ENCODE assay signal across 12 cellular contexts in genomic region chr1:70706381-70707173, GRCh38.
DNase-seq lines count a peak whose midpoint lies in the region; ATAC-seq and TF ChIP-seq lines count a peak whose summit lies in the region.
"Had no signal": no experiment of that assay in that cellular context is flagged by ENCODE, and none has a peak within 500 bp of the region (broad histone marks: within the 10 kb centered on the region; RNA-seq: fewer than 3 reads in every experiment).

No MANE protein-coding gene starts in this region.

- no peak for TF ChIP-seq EP300 in sigmoid colon (IDR thresholded peaks at IDR 0.05)

- peak overlapping the region; percentile 88 for H3K4me2 ChIP-seq in GM23338

- H3K36me3 ChIP-seq in GM23338 (ENCODE audit: insufficient read depth), result no peaks in the 10 kb centered on the region
- no peaks in the 10 kb centered on the region for H3K36me3 ChIP-seq in endocrine pancreas (ENCODE audit: control insufficient read depth, insufficient read depth, low read length)
- no peaks in the 10 kb centered on the region for H3K36me3 ChIP-seq in sigmoid colon

- H3K27ac ChIP-seq in GM23338 (ENCODE audit: low read depth), result 0 out of 2 replicates have a peak overlapping the region, but pooled peaks have one; percentile 45
- H3K27ac ChIP-seq in sigmoid colon, result peak overlapping the region in 1 of 4 donors; percentile 32

- intact Hi-C loops in sigmoid colon (cut with DNase I), result no loop called here
- intact Hi-C loops in activated T-helper 2 cell treated with anti-CD3 and anti-CD28 coated beads, Interferon-gamma antibody, Interleukin-2, Interleukin-4, amounts not matched to agents 10 μg/mL and 5 μg/mL and 100 μg/mL, durations not matched to agents 14 hours and 24 hours and 36 hours (cut with micrococcal nuclease), result no loop called here

- in situ Hi-C loops in G401 (cut with HindIII; ENCODE audit: low sequenced_read_pairs), result no loop called here

- TF ChIP-seq CTCF in GM23338 (conservative IDR thresholded peaks at IDR 0.05; ENCODE audit: low read depth in 2 of 2) (no peak), sigmoid colon (IDR thresholded peaks at IDR 0.05) (no peak)

- H4K20me1 ChIP-seq in GM23338 (replicated peaks; ENCODE audit: insufficient read depth), result no peaks in the 10 kb centered on the region

- peak; percentile 98 for ATAC-seq in GM23338
- ATAC-seq in GM21576 (IDR thresholded peaks at IDR 0.05; ENCODE audit: unreplicated experiment), result no peak
- ATAC-seq: SK-N-SH treated with all-trans-retinoic acid at 6 μM for 48 hours had no signal

- H3K4me3 ChIP-seq in GM23338 (peak overlapping the region; percentile 70), endocrine pancreas (ENCODE audit: control insufficient read depth, insufficient read depth, low read length) (peak overlapping the region; percentile 51), sigmoid colon (peak overlapping the region in 3 of 4 donors; percentile 29 to 35 (median 32))
- H3K4me3 ChIP-seq: lung had no signal

- H3K27me3 ChIP-seq in GM23338 (ENCODE audit: insufficient read depth) (no peaks in the 10 kb centered on the region), endocrine pancreas (ENCODE audit: control insufficient read depth, insufficient read depth, low read length) (no peaks in the 10 kb centered on the region), sigmoid colon (peaks cover 0 to 6% (median 0%) of the 10 kb centered on the region in 3 donors)

- no peaks in the 10 kb centered on the region for H3K9me3 Mint-ChIP-seq in GM23338
- H3K9me3 Mint-ChIP-seq in activated T-helper 2 cell treated with anti-CD3 and anti-CD28 coated beads, Interferon-gamma antibody, Interleukin-2, Interleukin-4, amounts not matched to agents 10 μg/mL and 5 μg/mL and 100 μg/mL, durations not matched to agents 14 hours and 24 hours and 36 hours, result no peaks in the 10 kb centered on the region

- H3F3A ChIP-seq in GM23338 (replicated peaks; ENCODE audit: low read depth), result no peaks in the 10 kb centered on the region

- H3K9ac ChIP-seq in endocrine pancreas (ENCODE audit: control insufficient read depth, insufficient read depth, low read length), result peak overlapping the region; percentile 68

- no peaks in the 10 kb centered on the region for H3K36me3 Mint-ChIP-seq in GM23338 (ENCODE audit: low read depth)
- no peaks in the 10 kb centered on the region for H3K36me3 Mint-ChIP-seq in activated T-helper 2 cell treated with anti-CD3 and anti-CD28 coated beads, Interferon-gamma antibody, Interleukin-2, Interleukin-4, amounts not matched to agents 10 μg/mL and 5 μg/mL and 100 μg/mL, durations not matched to agents 14 hours and 24 hours and 36 hours (ENCODE audit: low read depth)

- DNase-seq in GM23338 (ENCODE audit: low spot score) (peak; percentile 79), islet precursor cell (peak; percentile 69), sigmoid colon (no peak), G401 (ENCODE audit: low spot score) (no peak)
- no peak for DNase-seq in activated T-helper 2 cell treated with anti-CD3 and anti-CD28 coated beads, Interferon-gamma antibody, Interleukin-2, Interleukin-4, amounts not matched to agents 10 μg/mL and 5 μg/mL and 100 μg/mL, durations not matched to agents 14 hours and 24 hours and 36 hours (ENCODE audit: low spot score)
- no peak for DNase-seq in stimulated activated CD4-positive, alpha-beta T cell treated with anti-CD3 and anti-CD28 coated beads, Interleukin-2, amount 100 ng/mL, for 48 hours
- DNase-seq: DMS 273 treated with DMSO at 0.1 percent for 48 hours, NCI-H2227 treated with DMSO at 0.1 percent for 48 hours had no signal

- H3K4me1 Mint-ChIP-seq in GM23338, result peaks cover 14% of the 10 kb centered on the region
- H3K4me1 Mint-ChIP-seq in activated T-helper 2 cell treated with anti-CD3 and anti-CD28 coated beads, Interferon-gamma antibody, Interleukin-2, Interleukin-4, amounts not matched to agents 10 μg/mL and 5 μg/mL and 100 μg/mL, durations not matched to agents 14 hours and 24 hours and 36 hours (ENCODE audit: low read depth), result no peaks in the 10 kb centered on the region

- H2AFZ ChIP-seq in GM23338, result peak overlapping the region; percentile 99

- TF ChIP-seq POLR2A in sigmoid colon (IDR thresholded peaks at IDR 0.05), result no peak

- peak overlapping the region; percentile 86 for H3K4me3 Mint-ChIP-seq in GM23338
- H3K4me3 Mint-ChIP-seq in activated T-helper 2 cell treated with anti-CD3 and anti-CD28 coated beads, Interferon-gamma antibody, Interleukin-2, Interleukin-4, amounts not matched to agents 10 μg/mL and 5 μg/mL and 100 μg/mL, durations not matched to agents 14 hours and 24 hours and 36 hours (ENCODE audit: low read depth), result no peak overlapping the region

- H3K9me2 ChIP-seq in GM23338 (ENCODE audit: insufficient read depth), result no peaks in the 10 kb centered on the region

- H3K9me3 ChIP-seq in endocrine pancreas (ENCODE audit: control insufficient read depth, low read length) (no peaks in the 10 kb centered on the region), sigmoid colon (no peaks in the 10 kb centered on the region)

- H3K27ac Mint-ChIP-seq in GM23338, result peak overlapping the region; percentile 93
- H3K27ac Mint-ChIP-seq in activated T-helper 2 cell treated with anti-CD3 and anti-CD28 coated beads, Interferon-gamma antibody, Interleukin-2, Interleukin-4, amounts not matched to agents 10 μg/mL and 5 μg/mL and 100 μg/mL, durations not matched to agents 14 hours and 24 hours and 36 hours, result no peak overlapping the region

- H3K4me1 ChIP-seq in GM23338 (ENCODE audit: insufficient read depth), result peaks cover 7% of the 10 kb centered on the region; the same call in 1 of the 2 replicates
- no peaks in the 10 kb centered on the region for H3K4me1 ChIP-seq in endocrine pancreas (ENCODE audit: control insufficient read depth, insufficient read depth, low read length)
- peaks cover 0 to 10% (median 6%) of the 10 kb centered on the region in 4 donors for H3K4me1 ChIP-seq in sigmoid colon

- peaks cover 3% of the 10 kb centered on the region for H3K27me3 Mint-ChIP-seq in GM23338 (ENCODE audit: insufficient read depth, low read depth, poor library complexity)
- peaks cover 11% of the 10 kb centered on the region for H3K27me3 Mint-ChIP-seq in activated T-helper 2 cell treated with anti-CD3 and anti-CD28 coated beads, Interferon-gamma antibody, Interleukin-2, Interleukin-4, amounts not matched to agents 10 μg/mL and 5 μg/mL and 100 μg/mL, durations not matched to agents 14 hours and 24 hours and 36 hours (ENCODE audit: low read depth)

- WGBS in sigmoid colon, 2 donors, result 27 to 31% methylated on average over 34 of the region's 34 CpGs

- H3K79me2 ChIP-seq in GM23338 (replicated peaks; ENCODE audit: insufficient read depth), result no peaks in the 10 kb centered on the region

TF ChIP-seq in GM23338, 12 proteins besides CTCF, POLR2A, EP300 and RAD21 (continues in another document):
- no peak for TF ChIP-seq REST (IDR thresholded peaks at IDR 0.05; ENCODE audit: unreplicated experiment)
- no peak; the same call in 1 of the 2 replicates for TF ChIP-seq ZNF114 (CRISPR knock-in tag; IDR thresholded peaks at IDR 0.05)
- no peak for TF ChIP-seq STAT1 (IDR thresholded peaks at IDR 0.05; ENCODE audit: unreplicated experiment)

Comparison
In these comparisons a context has a peak if more than half of its experiments do, and no peak if none do; other contexts are left out.
1. DNase-seq: peak in GM23338 (single experiment) and islet precursor cell (single experiment); none in sigmoid colon (single experiment), G401 (single experiment), activated T-helper 2 cell treated with anti-CD3 and anti-CD28 coated beads, Interferon-gamma antibody, Interleukin-2, Interleukin-4, amounts not matched to agents 10 μg/mL and 5 μg/mL and 100 μg/mL, durations not matched to agents 14 hours and 24 hours and 36 hours (single experiment) and stimulated activated CD4-positive, alpha-beta T cell treated with anti-CD3 and anti-CD28 coated beads, Interleukin-2, amount 100 ng/mL, for 48 hours (0 of 2).
2. Peak in every context shown above with its lines, with median percentiles within 50 percentile points of each other: H3K4me3 ChIP-seq.